9 cellular contexts compared by ENCODE assay signal in genomic region chr5:395156-395920, GRCh38. TPM values are rescaled to one million over a fixed set of nuclear protein-coding genes. Genes with fewer than 3 reads are reported as not detected.
DNase-seq lines count a peak whose midpoint lies in the region; ATAC-seq lines count a peak whose summit lies in the region.
"Had no signal": no experiment of that assay in that cellular context is flagged by ENCODE, and none has a peak within 500 bp of the region (broad histone marks: within the 10 kb centered on the region; RNA-seq: fewer than 3 reads in every experiment).

No MANE protein-coding gene starts in this region.

- no peaks in the 10 kb centered on the region for H3K9me3 Mint-ChIP-seq in activated CD4-positive, alpha-beta memory T cell treated with anti-CD3 and anti-CD28 coated beads, Interleukin-2, amount 10 ng/mL, durations not matched to agents 7 days and 5 days
- H3K9me3 Mint-ChIP-seq in activated CD4-positive, alpha-beta memory T cell treated with anti-CD3 and anti-CD28 coated beads for 36 hours = no peaks in the 10 kb centered on the region
- H3K9me3 Mint-ChIP-seq in activated CD8-positive, alpha-beta memory T cell treated with anti-CD3 and anti-CD28 coated beads, Interleukin-2, amount 10 ng/mL, durations not matched to agents 7 days and 5 days (ENCODE audit: low read depth) = no peaks in the 10 kb centered on the region

- H3K4me3 Mint-ChIP-seq in activated CD4-positive, alpha-beta memory T cell treated with anti-CD3 and anti-CD28 coated beads, Interleukin-2, amount 10 ng/mL, durations not matched to agents 7 days and 5 days = no peak overlapping the region
- H3K4me3 Mint-ChIP-seq in activated CD4-positive, alpha-beta memory T cell treated with anti-CD3 and anti-CD28 coated beads for 36 hours = no peak overlapping the region
- H3K4me3 Mint-ChIP-seq in activated CD8-positive, alpha-beta memory T cell treated with anti-CD3 and anti-CD28 coated beads, Interleukin-2, amount 10 ng/mL, durations not matched to agents 7 days and 5 days = no peak overlapping the region

- H3K27ac Mint-ChIP-seq in activated CD4-positive, alpha-beta memory T cell treated with anti-CD3 and anti-CD28 coated beads, Interleukin-2, amount 10 ng/mL, durations not matched to agents 7 days and 5 days = peak overlapping the region; percentile 5
- H3K27ac Mint-ChIP-seq in activated CD4-positive, alpha-beta memory T cell treated with anti-CD3 and anti-CD28 coated beads for 36 hours = no peak overlapping the region
- H3K27ac Mint-ChIP-seq in activated CD8-positive, alpha-beta memory T cell treated with anti-CD3 and anti-CD28 coated beads, Interleukin-2, amount 10 ng/mL, durations not matched to agents 7 days and 5 days = peak overlapping the region; percentile 54

- no peak overlapping the region for H3K27ac ChIP-seq in substantia nigra (ENCODE audit: low read depth, low read length, poor library complexity, severe bottlenecking)

- peaks cover 2% of the 10 kb centered on the region for H3K27me3 Mint-ChIP-seq in activated CD4-positive, alpha-beta memory T cell treated with anti-CD3 and anti-CD28 coated beads, Interleukin-2, amount 10 ng/mL, durations not matched to agents 7 days and 5 days
- H3K27me3 Mint-ChIP-seq in activated CD4-positive, alpha-beta memory T cell treated with anti-CD3 and anti-CD28 coated beads for 36 hours = peaks cover 8% of the 10 kb centered on the region
- peaks cover 4% of the 10 kb centered on the region for H3K27me3 Mint-ChIP-seq in activated CD8-positive, alpha-beta memory T cell treated with anti-CD3 and anti-CD28 coated beads, Interleukin-2, amount 10 ng/mL, durations not matched to agents 7 days and 5 days

- CTCF ChIA-PET in activated CD4-positive, alpha-beta memory T cell treated with anti-CD3 and anti-CD28 coated beads, Interleukin-2, amount 10 ng/mL, durations not matched to agents 7 days and 5 days (lab: Charles Lee) = no interaction called here
- CTCF ChIA-PET in activated CD4-positive, alpha-beta memory T cell treated with anti-CD3 and anti-CD28 coated beads for 36 hours (lab: Charles Lee) = no interaction called here
- CTCF ChIA-PET in activated CD8-positive, alpha-beta memory T cell treated with anti-CD3 and anti-CD28 coated beads, Interleukin-2, amount 10 ng/mL, durations not matched to agents 7 days and 5 days (lab: Charles Lee) = interaction anchor here (0.8 to 1.4 kb wide), 3 partner anchors 9 to 14 kb away, joined by 3 to 4 read pairs (median 3); no protein-coding TSS in a partner anchor

- peaks cover 44% of the 10 kb centered on the region for H3K4me1 Mint-ChIP-seq in activated CD4-positive, alpha-beta memory T cell treated with anti-CD3 and anti-CD28 coated beads, Interleukin-2, amount 10 ng/mL, durations not matched to agents 7 days and 5 days
- H3K4me1 Mint-ChIP-seq in activated CD4-positive, alpha-beta memory T cell treated with anti-CD3 and anti-CD28 coated beads for 36 hours (ENCODE audit: low read depth) = peaks cover 36% of the 10 kb centered on the region
- H3K4me1 Mint-ChIP-seq in activated CD8-positive, alpha-beta memory T cell treated with anti-CD3 and anti-CD28 coated beads, Interleukin-2, amount 10 ng/mL, durations not matched to agents 7 days and 5 days = peaks cover 44% of the 10 kb centered on the region

- peaks cover 7% of the 10 kb centered on the region for H3K36me3 Mint-ChIP-seq in activated CD4-positive, alpha-beta memory T cell treated with anti-CD3 and anti-CD28 coated beads, Interleukin-2, amount 10 ng/mL, durations not matched to agents 7 days and 5 days (ENCODE audit: low read depth)
- peaks cover 11% of the 10 kb centered on the region for H3K36me3 Mint-ChIP-seq in activated CD4-positive, alpha-beta memory T cell treated with anti-CD3 and anti-CD28 coated beads for 36 hours
- peaks cover 18% of the 10 kb centered on the region for H3K36me3 Mint-ChIP-seq in activated CD8-positive, alpha-beta memory T cell treated with anti-CD3 and anti-CD28 coated beads, Interleukin-2, amount 10 ng/mL, durations not matched to agents 7 days and 5 days

- no peak for ATAC-seq in activated CD8-positive, alpha-beta memory T cell treated with anti-CD3 and anti-CD28 coated beads, Interleukin-2, amount 10 ng/mL, durations not matched to agents 7 days and 5 days

- intact Hi-C loops in activated CD4-positive, alpha-beta memory T cell treated with anti-CD3 and anti-CD28 coated beads for 36 hours (cut with micrococcal nuclease) = no loop called here

- peak; percentile 16 for DNase-seq in activated CD4-positive, alpha-beta memory T cell treated with anti-CD3 and anti-CD28 coated beads, Interleukin-2, amount 10 ng/mL, durations not matched to agents 7 days and 5 days
- DNase-seq in activated CD4-positive, alpha-beta memory T cell treated with anti-CD3 and anti-CD28 coated beads for 36 hours = no peak
- DNase-seq in activated CD8-positive, alpha-beta memory T cell treated with anti-CD3 and anti-CD28 coated beads, Interleukin-2, amount 10 ng/mL, durations not matched to agents 7 days and 5 days = no peak
- DNase-seq in hepatic stellate cell (ENCODE audit: low spot score) = peak; percentile 89
- peak; percentile 84 for DNase-seq in stromal cell of bone marrow (ENCODE audit: low read depth)
- no peak for DNase-seq in H4 (ENCODE audit: low spot score)
- no peak for DNase-seq in effector CD8-positive, alpha-beta T cell (lab: John Stamatoyannopoulos, UW)
- DNase-seq in substantia nigra (lab: John Stamatoyannopoulos, UW) = no peak
- DNase-seq: NCI-H510A had no signal

- POLR2A ChIA-PET in activated CD4-positive, alpha-beta memory T cell treated with anti-CD3 and anti-CD28 coated beads, Interleukin-2, amount 10 ng/mL, durations not matched to agents 7 days and 5 days (lab: Charles Lee) = interaction anchor here (0.7 to 1.4 kb wide), 3 partner anchors 39 to 74 kb away, joined by 3 read pairs; no protein-coding TSS in a partner anchor
- POLR2A ChIA-PET in activated CD4-positive, alpha-beta memory T cell treated with anti-CD3 and anti-CD28 coated beads for 36 hours (lab: Charles Lee) = no interaction called here

RNA-seq across cellular contexts. Expression of gene EXOC3, which starts 47.6 kb away (rescaled TPM):
- total RNA-seq in activated CD4-positive, alpha-beta memory T cell treated with anti-CD3 and anti-CD28 coated beads, Interleukin-2, amount 10 ng/mL, durations not matched to agents 7 days and 5 days = 10 to 100 TPM; 67.7 to 68.8 TPM
- total RNA-seq in activated CD4-positive, alpha-beta memory T cell treated with anti-CD3 and anti-CD28 coated beads for 36 hours = 10 to 100 TPM; 49.9 to 54.5 TPM
- total RNA-seq in activated CD8-positive, alpha-beta memory T cell treated with anti-CD3 and anti-CD28 coated beads, Interleukin-2, amount 10 ng/mL, durations not matched to agents 7 days and 5 days = 10 to 100 TPM; 68.2 to 71.2 TPM
- total RNA-seq in H4 (2014; rRNA removed; shearing (Covaris generic)) = 34.3 and 42.4 TPM in 2 replicates

Comparison
In these comparisons a context has a peak if more than half of its experiments do, and no peak if none do; other contexts are left out.
1. DNase-seq: peak in activated CD4-positive, alpha-beta memory T cell treated with anti-CD3 and anti-CD28 coated beads, Interleukin-2, amount 10 ng/mL, durations not matched to agents 7 days and 5 days (single experiment), hepatic stellate cell (single experiment) and stromal cell of bone marrow (single experiment); none in activated CD4-positive, alpha-beta memory T cell treated with anti-CD3 and anti-CD28 coated beads for 36 hours (single experiment), activated CD8-positive, alpha-beta memory T cell treated with anti-CD3 and anti-CD28 coated beads, Interleukin-2, amount 10 ng/mL, durations not matched to agents 7 days and 5 days (single experiment), H4 (single experiment), effector CD8-positive, alpha-beta T cell (single experiment) and substantia nigra (0 of 49).